Comparison of ENCODE assay signal across 34 cellular contexts in the genomic region with DNA sequence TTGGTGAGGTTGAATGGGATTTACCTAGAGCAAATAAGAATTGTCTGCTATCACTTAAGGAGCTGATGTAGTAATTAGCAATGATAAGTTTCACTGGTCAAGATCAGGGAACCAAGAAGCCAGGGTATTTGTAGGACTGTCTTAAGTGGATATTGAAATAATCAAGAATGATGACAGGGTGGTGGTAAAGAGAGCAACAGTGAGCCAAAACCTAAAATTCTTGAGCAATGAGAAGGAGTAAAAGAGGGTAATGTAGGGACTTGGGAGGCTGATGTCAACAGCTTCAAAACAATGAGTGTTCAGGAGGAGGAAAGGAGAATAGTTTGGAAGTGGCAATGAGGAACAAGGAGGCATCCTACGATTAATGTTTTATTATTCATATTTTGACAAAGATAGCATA. TPM values are rescaled to one million over a fixed set of nuclear protein-coding genes. Genes with fewer than 3 reads are reported as not detected.
DNase-seq lines count a peak whose midpoint lies in the region; ATAC-seq and TF ChIP-seq lines count a peak whose summit lies in the region.
"Had no signal": no experiment of that assay in that cellular context is flagged by ENCODE, and none has a peak within 500 bp of the region (broad histone marks: within the 10 kb centered on the region; RNA-seq: fewer than 3 reads in every experiment).

No MANE protein-coding gene starts in this region.

- H3K4me1 Mint-ChIP-seq in CD8-positive, alpha-beta memory T cell: peaks cover 0 to 4% (median 0%) of the 10 kb centered on the region in 3 donors
- peaks cover 20% of the 10 kb centered on the region for H3K4me1 Mint-ChIP-seq in GM23338
- H3K4me1 Mint-ChIP-seq: activated B cell treated with CpG ODN at 0.5 μM for 24 hours; activated naive CD8-positive, alpha-beta T cell treated with anti-CD3 and anti-CD28 coated beads, Interleukin-2, amount 50 U/mL, for 24 hours; IgD-negative memory B cell; naive thymus-derived CD4-positive, alpha-beta T cell had no signal

- H3K27me3 ChIP-seq in left ventricle myocardium inferior (ENCODE audit: low read depth): no peaks in the 10 kb centered on the region
- H3K27me3 ChIP-seq in CD8-positive, alpha-beta memory T cell (ENCODE audit: insufficient read depth, low read length, poor library complexity, severe bottlenecking): no peaks in the 10 kb centered on the region
- H3K27me3 ChIP-seq in GM23338 (ENCODE audit: insufficient read depth): no peaks in the 10 kb centered on the region
- H3K27me3 ChIP-seq: MG63, spleen, tibial artery had no signal

- H3K4me1 ChIP-seq in left ventricle myocardium inferior (no peaks in the 10 kb centered on the region), GM23338 (ENCODE audit: insufficient read depth) (peaks cover 11% of the 10 kb centered on the region; the same call in 1 of the 2 replicates)
- no peaks in the 10 kb centered on the region for H3K4me1 ChIP-seq in CD8-positive, alpha-beta memory T cell (ENCODE audit: insufficient read depth, low read length)
- H3K4me1 ChIP-seq: spleen, tibial artery had no signal

- H3F3A ChIP-seq in GM23338 (replicated peaks; ENCODE audit: low read depth): no peaks in the 10 kb centered on the region

- no peaks in the 10 kb centered on the region for H3K9me3 ChIP-seq in left ventricle myocardium inferior (replicated peaks)
- no peaks in the 10 kb centered on the region for H3K9me3 ChIP-seq in CD8-positive, alpha-beta memory T cell (ENCODE audit: low read length)
- H3K9me3 ChIP-seq: MG63, spleen, tibial artery had no signal

- H2AFZ ChIP-seq in GM23338: no peak overlapping the region

- in situ Hi-C loops in astrocyte of the spinal cord (cut with HindIII; ENCODE audit: low sequenced_read_pairs): no loop called here
- in situ Hi-C loops in ACHN (cut with HindIII; ENCODE audit: low pct_ligation_motif_present, low pct_unique_long_range_greater_than_20kb, low sequenced_read_pairs): no loop called here

- no peaks in the 10 kb centered on the region for H3K27me3 Mint-ChIP-seq in CD8-positive, alpha-beta memory T cell
- H3K27me3 Mint-ChIP-seq in GM23338 (ENCODE audit: insufficient read depth, low read depth, poor library complexity): no peaks in the 10 kb centered on the region
- H3K27me3 Mint-ChIP-seq: activated B cell treated with CpG ODN at 0.5 μM for 24 hours; activated CD4-positive, alpha-beta memory T cell treated with anti-CD3 and anti-CD28 coated beads for 36 hours; activated naive CD8-positive, alpha-beta T cell treated with anti-CD3 and anti-CD28 coated beads, Interleukin-2, amount 50 U/mL, for 24 hours; naive thymus-derived CD4-positive, alpha-beta T cell; stimulated activated naive CD8-positive, alpha-beta T cell treated with anti-CD3 and anti-CD28 coated beads, Interleukin-15, Interleukin-2, amounts not matched to agents 100 ng/mL and 50 ng/mL, for 24 hours had no signal

- intact Hi-C loops in left ventricle myocardium inferior (cut with micrococcal nuclease): loop anchor here (10.0 kb wide), 1 partner anchor 507 kb away; no protein-coding TSS in a partner anchor

- POLR2A ChIA-PET in CD8-positive, alpha-beta memory T cell (lab: Charles Lee): no interaction called here

- DNase-seq in AG09309 (ENCODE audit: low read depth) (peak; percentile 32), HT1080 (ENCODE audit: low read depth) (peak; percentile 25), astrocyte of the spinal cord (ENCODE audit: low read depth, low spot score) (peak; percentile 45), foreskin fibroblast (peak; percentile 34 to 68), left ventricle myocardium inferior (no peak), GM23338 (ENCODE audit: low spot score) (no peak), ACHN (no peak)
- no peak for DNase-seq in CD8-positive, alpha-beta memory T cell
- DNase-seq: activated B cell treated with CpG ODN at 0.5 μM for 24 hours; activated CD4-positive, alpha-beta memory T cell treated with anti-CD3 and anti-CD28 coated beads for 36 hours; activated gamma-delta T cell; activated naive CD8-positive, alpha-beta T cell treated with anti-CD3 and anti-CD28 coated beads, Interleukin-2, amount 50 U/mL, for 24 hours; central memory CD4-positive, alpha-beta T cell; glutamatergic neuron; H9; left colon; mesendoderm; MG63; naive thymus-derived CD4-positive, alpha-beta T cell; NCI-H146; NCI-H2171; NCI-H526; retina; spleen; stimulated activated CD4-positive, alpha-beta T cell treated with anti-CD3 and anti-CD28 coated beads, Interleukin-4, amount 100 ng/mL, for 4 hours; tibial artery had no signal

- H3K36me3 ChIP-seq in left ventricle myocardium inferior (no peaks in the 10 kb centered on the region), GM23338 (ENCODE audit: insufficient read depth) (no peaks in the 10 kb centered on the region)
- no peaks in the 10 kb centered on the region for H3K36me3 ChIP-seq in CD8-positive, alpha-beta memory T cell (ENCODE audit: insufficient read depth, low read length)
- H3K36me3 ChIP-seq: MG63, tibial artery had no signal

- H3K4me2 ChIP-seq in GM23338: no peak overlapping the region

- TF ChIP-seq CTCF in AG09309 (IDR thresholded peaks at IDR 0.05; ENCODE audit: control insufficient read depth, insufficient read depth, low read depth, low read length, missing control alignments) (no peak), astrocyte of the spinal cord (IDR thresholded peaks at IDR 0.05; ENCODE audit: low read depth, low read length) (no peak), foreskin fibroblast (IDR thresholded peaks at IDR 0.05; ENCODE audit: low read depth, low read length) (no peak), left ventricle myocardium inferior (IDR thresholded peaks at IDR 0.05; ENCODE audit: borderline replicate concordance) (no peak), GM23338 (conservative IDR thresholded peaks at IDR 0.05; ENCODE audit: low read depth in 2 of 2) (no peak)

- CTCF ChIA-PET in CD8-positive, alpha-beta memory T cell (lab: Charles Lee): no interaction called here

- H4K20me1 ChIP-seq in GM23338 (replicated peaks; ENCODE audit: insufficient read depth): no peaks in the 10 kb centered on the region

- H3K9me3 Mint-ChIP-seq in CD8-positive, alpha-beta memory T cell: no peaks in the 10 kb centered on the region
- H3K9me3 Mint-ChIP-seq in GM23338: no peaks in the 10 kb centered on the region
- H3K9me3 Mint-ChIP-seq: activated B cell treated with CpG ODN at 0.5 μM for 24 hours; activated naive CD8-positive, alpha-beta T cell treated with anti-CD3 and anti-CD28 coated beads, Interleukin-2, amount 50 U/mL, for 24 hours; H9; stimulated activated naive CD8-positive, alpha-beta T cell treated with anti-CD3 and anti-CD28 coated beads, Interleukin-15, Interleukin-2, amounts not matched to agents 100 ng/mL and 50 ng/mL, for 24 hours; T-helper 2 cell treated with Interferon-gamma antibody and Interleukin-4, amounts not matched to agents 5 μg/mL and 100 μg/mL, for 36 hours had no signal

- no peak overlapping the region for H3K4me3 ChIP-seq in AG09309 (ENCODE audit: control insufficient read depth, low read depth, low read length)
- H3K4me3 ChIP-seq in astrocyte of the spinal cord (ENCODE audit: low read depth, low read length): no peak overlapping the region
- no peak overlapping the region for H3K4me3 ChIP-seq in foreskin fibroblast (ENCODE audit: low read depth in 1 of 2, low read length in 2 of 2)
- H3K4me3 ChIP-seq in left ventricle myocardium inferior: no peak overlapping the region
- H3K4me3 ChIP-seq in CD8-positive, alpha-beta memory T cell (ENCODE audit: low read length): no peak overlapping the region
- no peak overlapping the region for H3K4me3 ChIP-seq in GM23338
- H3K4me3 ChIP-seq: MG63, SK-N-MC, spleen, tibial artery had no signal

- peaks cover 5 to 17% (median 11%) of the 10 kb centered on the region in 3 donors for H3K36me3 Mint-ChIP-seq in CD8-positive, alpha-beta memory T cell
- H3K36me3 Mint-ChIP-seq in GM23338 (ENCODE audit: low read depth): no peaks in the 10 kb centered on the region
- H3K36me3 Mint-ChIP-seq: IgD-negative memory B cell had no signal

- H3K27ac ChIP-seq in left ventricle myocardium inferior (replicated peaks): no peak overlapping the region
- no peak overlapping the region for H3K27ac ChIP-seq in CD8-positive, alpha-beta memory T cell (ENCODE audit: low read depth, low read length)
- H3K27ac ChIP-seq in GM23338 (ENCODE audit: low read depth): no peak overlapping the region
- H3K27ac ChIP-seq: C4-2B, RWPE1, SK-N-MC, spleen, tibial artery had no signal

- no peak for ATAC-seq in GM23338
- ATAC-seq: activated naive CD8-positive, alpha-beta T cell treated with anti-CD3 and anti-CD28 coated beads, Interleukin-2, amount 50 U/mL, for 24 hours; naive thymus-derived CD4-positive, alpha-beta T cell had no signal

- no peak overlapping the region for H3K4me3 Mint-ChIP-seq in CD8-positive, alpha-beta memory T cell
- no peak overlapping the region for H3K4me3 Mint-ChIP-seq in GM23338
- H3K4me3 Mint-ChIP-seq: activated B cell treated with CpG ODN at 0.5 μM for 24 hours; activated CD4-positive, alpha-beta memory T cell treated with anti-CD3 and anti-CD28 coated beads for 36 hours; activated naive CD8-positive, alpha-beta T cell treated with anti-CD3 and anti-CD28 coated beads, Interleukin-2, amount 50 U/mL, for 24 hours; H9; IgD-negative memory B cell; naive thymus-derived CD4-positive, alpha-beta T cell; stimulated activated naive CD8-positive, alpha-beta T cell treated with anti-CD3 and anti-CD28 coated beads, Interleukin-15, Interleukin-2, amounts not matched to agents 100 ng/mL and 50 ng/mL, for 24 hours; T-helper 2 cell treated with Interferon-gamma antibody and Interleukin-4, amounts not matched to agents 5 μg/mL and 100 μg/mL, for 36 hours had no signal

- no peak overlapping the region for H3K27ac Mint-ChIP-seq in CD8-positive, alpha-beta memory T cell
- H3K27ac Mint-ChIP-seq in GM23338: no peak overlapping the region
- H3K27ac Mint-ChIP-seq: activated B cell treated with CpG ODN at 0.5 μM for 24 hours; activated CD4-positive, alpha-beta memory T cell treated with anti-CD3 and anti-CD28 coated beads for 36 hours; activated naive CD8-positive, alpha-beta T cell treated with anti-CD3 and anti-CD28 coated beads, Interleukin-2, amount 50 U/mL, for 24 hours; H9; IgD-negative memory B cell; stimulated activated naive CD8-positive, alpha-beta T cell treated with anti-CD3 and anti-CD28 coated beads, Interleukin-15, Interleukin-2, amounts not matched to agents 100 ng/mL and 50 ng/mL, for 24 hours; T-helper 2 cell treated with Interferon-gamma antibody and Interleukin-4, amounts not matched to agents 5 μg/mL and 100 μg/mL, for 36 hours had no signal

- no peaks in the 10 kb centered on the region for H3K79me2 ChIP-seq in GM23338 (replicated peaks; ENCODE audit: insufficient read depth)

- no peaks in the 10 kb centered on the region for H3K9me2 ChIP-seq in GM23338 (ENCODE audit: insufficient read depth)

TF ChIP-seq in GM23338, 12 proteins besides CTCF, POLR2A, EP300 and RAD21 (continues in another document):
- TF ChIP-seq ZNF331 (CRISPR knock-in tag; IDR thresholded peaks at IDR 0.05; ENCODE audit: low read depth): no peak

RNA-seq across cellular contexts. Expression of a gene that starts 31.5 kb away (rescaled TPM):
- total RNA-seq in HT1080 (2014; rRNA removed; shearing (Covaris generic)): not detected in 2 replicates
- polyA plus RNA-seq in HT1080 (2015; cell fraction: cytosol; rRNA removed): not detected in 2 replicates
- polyA plus RNA-seq in HT1080 (2015; cell fraction: nucleus; rRNA removed): 0.03 TPM in 1 of 2 replicates, not detected in the other
- not detected for total RNA-seq in left ventricle myocardium inferior
- not detected for total RNA-seq in CD8-positive, alpha-beta memory T cell
- not detected for polyA plus RNA-seq in CD8-positive, alpha-beta memory T cell
- not detected in 2 replicates for total RNA-seq in GM23338 (2014; rRNA removed; shearing (Covaris generic))
- polyA plus RNA-seq in GM23338 (2016; fragmentation: Nextera tagmentation; extraction: Ambion mirVana): not detected in 2 replicates
- total RNA-seq: activated B cell treated with CpG ODN at 0.5 μM for 24 hours; activated CD4-positive, alpha-beta memory T cell treated with anti-CD3 and anti-CD28 coated beads for 36 hours; epithelial cell of proximal tubule; H9; left colon; naive thymus-derived CD4-positive, alpha-beta T cell; osteoblast; spleen had no signal
- polyA plus RNA-seq: IgD-negative memory B cell; naive thymus-derived CD4-positive, alpha-beta T cell; spleen had no signal

Comparison
In these comparisons a context has a peak if more than half of its experiments do, and no peak if none do; other contexts are left out.
1. DNase-seq: peak in AG09309 (single experiment), HT1080 (single experiment), astrocyte of the spinal cord (single experiment) and foreskin fibroblast (2 of 2); none in left ventricle myocardium inferior (single experiment), CD8-positive, alpha-beta memory T cell (0 of 5), GM23338 (single experiment) and ACHN (single experiment).